ENCODE assay signal across 25 cellular contexts in the genomic region with DNA sequence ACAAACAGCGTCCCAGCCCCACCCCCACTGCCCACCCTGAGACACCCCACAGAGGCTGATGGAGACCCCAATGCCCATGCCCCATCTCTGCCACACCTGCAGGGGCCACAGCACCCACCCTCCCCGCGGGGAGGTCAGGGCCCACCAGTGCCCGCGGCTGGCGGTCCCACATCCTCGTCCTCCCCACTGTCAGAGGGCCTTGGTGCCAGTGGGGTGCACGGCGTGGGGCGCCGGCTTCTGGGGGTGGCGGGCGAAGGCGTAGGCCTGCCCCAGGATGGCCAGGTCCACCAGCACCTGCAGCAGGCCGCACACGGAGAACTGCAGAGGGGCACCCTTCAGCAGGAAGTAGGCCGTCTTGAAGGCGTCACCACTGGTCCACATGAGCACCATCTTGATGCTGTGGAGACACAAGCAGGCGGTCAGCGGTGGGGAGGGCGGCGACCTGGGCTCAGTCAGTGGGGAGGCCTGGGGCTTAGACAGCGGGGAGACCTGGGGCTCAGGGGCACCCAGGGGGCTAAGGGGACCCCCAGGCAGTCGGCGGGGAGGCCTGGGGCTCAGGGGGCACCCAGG. TPM values are rescaled to one million over a fixed set of nuclear protein-coding genes. Genes with fewer than 3 reads are reported as not detected.
DNase-seq lines count a peak whose midpoint lies in the region; ATAC-seq and TF ChIP-seq lines count a peak whose summit lies in the region.
"Had no signal": no experiment of that assay in that cellular context is flagged by ENCODE, and none has a peak within 500 bp of the region (broad histone marks: within the 10 kb centered on the region; RNA-seq: fewer than 3 reads in every experiment).

No MANE protein-coding gene starts in this region.

- peak; percentile 9 for DNase-seq in activated CD4-positive, alpha-beta memory T cell treated with anti-CD3 and anti-CD28 coated beads, Interleukin-2, amount 10 ng/mL, durations not matched to agents 7 days and 5 days
- no peak for DNase-seq in activated CD4-positive, alpha-beta memory T cell treated with anti-CD3 and anti-CD28 coated beads for 36 hours
- DNase-seq in WERI-Rb-1 (peak; percentile 8), tibial artery (peak; percentile 19 to 62), midbrain (lab: John Stamatoyannopoulos, UW) (no peak)
- DNase-seq in naive thymus-derived CD4-positive, alpha-beta T cell = peak in 1 of 9 donors; percentile 11
- DNase-seq: 8988T; activated CD4-positive, alpha-beta T cell treated with anti-CD3 and anti-CD28 coated beads, Interleukin-2, amount 10 ng/mL, durations not matched to agents 24 days and 14 days; activated naive CD4-positive, alpha-beta T cell treated with anti-CD3 and anti-CD28 coated beads, Interleukin-2, amount 10 ng/mL, durations not matched to agents 7 days and 5 days; amniotic stem cell; Calu3; effector CD4-positive, alpha-beta T cell; HCEC 1CT; KG1; MG63; NCI-H1436; NCI-H748 treated with DMSO at 0.1 percent for 48 hours; RPMI8226 had no signal

- peak; percentile 5 for ATAC-seq in naive thymus-derived CD4-positive, alpha-beta T cell
- ATAC-seq in activated CD4-positive, CD25-positive, alpha-beta regulatory T cell treated with anti-CD3 and anti-CD28 coated beads, Interleukin-2, amount 50 U/mL, for 24 hours = no peak
- no peak for ATAC-seq in HG03159 (IDR thresholded peaks at IDR 0.05; ENCODE audit: unreplicated experiment)
- ATAC-seq: psoas muscle had no signal

- H3K36me3 Mint-ChIP-seq in activated CD4-positive, alpha-beta memory T cell treated with anti-CD3 and anti-CD28 coated beads, Interleukin-2, amount 10 ng/mL, durations not matched to agents 7 days and 5 days (ENCODE audit: low read depth) = peaks cover 30% of the 10 kb centered on the region
- H3K36me3 Mint-ChIP-seq in activated CD4-positive, alpha-beta memory T cell treated with anti-CD3 and anti-CD28 coated beads for 36 hours = peaks cover 25% of the 10 kb centered on the region
- H3K36me3 Mint-ChIP-seq in naive thymus-derived CD4-positive, alpha-beta T cell = peaks cover 15 to 38% (median 21%) of the 10 kb centered on the region in 5 donors

- H3K27ac Mint-ChIP-seq in activated CD4-positive, alpha-beta memory T cell treated with anti-CD3 and anti-CD28 coated beads, Interleukin-2, amount 10 ng/mL, durations not matched to agents 7 days and 5 days = no peak overlapping the region
- no peak overlapping the region for H3K27ac Mint-ChIP-seq in activated CD4-positive, alpha-beta memory T cell treated with anti-CD3 and anti-CD28 coated beads for 36 hours
- H3K27ac Mint-ChIP-seq in naive thymus-derived CD4-positive, alpha-beta T cell = no peak overlapping the region
- H3K27ac Mint-ChIP-seq: activated CD4-positive, alpha-beta T cell treated with anti-CD3 and anti-CD28 coated beads, Interleukin-2, amount 10 ng/mL, durations not matched to agents 24 days and 14 days; activated naive CD4-positive, alpha-beta T cell treated with anti-CD3 and anti-CD28 coated beads, Interleukin-2, amount 10 ng/mL, durations not matched to agents 7 days and 5 days; activated T-helper 1 cell treated with anti-CD3 and anti-CD28 coated beads, Interleukin-12 subunit alpha, Interleukin-12 subunit beta, Interleukin-2, Interleukin-4 antibody, amounts not matched to agents 30 ng/mL and 10 ng/mL and 1 ng/mL, durations not matched to agents 14 hours and 24 hours and 36 hours; neural progenitor cell; T-helper 1 cell treated with Interleukin-12 subunit alpha and Interleukin-12 subunit beta and Interleukin-4 antibody, amounts not matched to agents 30 μg/mL and 1 μg/mL, for 36 hours had no signal

- H3K4me3 Mint-ChIP-seq in activated CD4-positive, alpha-beta memory T cell treated with anti-CD3 and anti-CD28 coated beads, Interleukin-2, amount 10 ng/mL, durations not matched to agents 7 days and 5 days = no peak overlapping the region
- no peak overlapping the region for H3K4me3 Mint-ChIP-seq in activated CD4-positive, alpha-beta memory T cell treated with anti-CD3 and anti-CD28 coated beads for 36 hours
- H3K4me3 Mint-ChIP-seq in naive thymus-derived CD4-positive, alpha-beta T cell = no peak overlapping the region
- H3K4me3 Mint-ChIP-seq: activated CD4-positive, alpha-beta T cell treated with anti-CD3 and anti-CD28 coated beads, Interleukin-2, amount 10 ng/mL, durations not matched to agents 24 days and 14 days; activated naive CD4-positive, alpha-beta T cell treated with anti-CD3 and anti-CD28 coated beads, Interleukin-2, amount 10 ng/mL, durations not matched to agents 7 days and 5 days; activated T-helper 1 cell treated with anti-CD3 and anti-CD28 coated beads, Interleukin-12 subunit alpha, Interleukin-12 subunit beta, Interleukin-2, Interleukin-4 antibody, amounts not matched to agents 30 ng/mL and 10 ng/mL and 1 ng/mL, durations not matched to agents 14 hours and 24 hours and 36 hours; neural progenitor cell; T-helper 1 cell treated with Interleukin-12 subunit alpha and Interleukin-12 subunit beta and Interleukin-4 antibody, amounts not matched to agents 30 μg/mL and 1 μg/mL, for 36 hours had no signal

- peaks cover 75% of the 10 kb centered on the region for H3K36me3 ChIP-seq in WERI-Rb-1
- H3K36me3 ChIP-seq in naive thymus-derived CD4-positive, alpha-beta T cell (ENCODE audit: control insufficient read depth in 2 of 3, insufficient read depth in 3 of 3, low read length in 3 of 3) = peaks cover 0 to 20% (median 0%) of the 10 kb centered on the region in 3 experiments
- H3K36me3 ChIP-seq in tibial artery = peaks cover 26 to 38% (median 28%) of the 10 kb centered on the region in 3 donors
- H3K36me3 ChIP-seq: neural progenitor cell had no signal

- H3K27me3 ChIP-seq in WERI-Rb-1 (ENCODE audit: insufficient read depth, low read depth, severe bottlenecking) (no peaks in the 10 kb centered on the region), tibial artery (no peaks in the 10 kb centered on the region)
- no peaks in the 10 kb centered on the region for H3K27me3 ChIP-seq in naive thymus-derived CD4-positive, alpha-beta T cell (ENCODE audit: control insufficient read depth in 2 of 2, insufficient read depth in 2 of 2, low read length in 2 of 2)
- H3K27me3 ChIP-seq: MG63, neural progenitor cell had no signal

- POLR2A ChIA-PET in activated CD4-positive, alpha-beta memory T cell treated with anti-CD3 and anti-CD28 coated beads, Interleukin-2, amount 10 ng/mL, durations not matched to agents 7 days and 5 days (lab: Charles Lee) = no interaction called here
- POLR2A ChIA-PET in activated CD4-positive, alpha-beta memory T cell treated with anti-CD3 and anti-CD28 coated beads for 36 hours (lab: Charles Lee) = no interaction called here
- POLR2A ChIA-PET in naive thymus-derived CD4-positive, alpha-beta T cell (lab: Charles Lee) = interaction anchor here (1.5 kb wide), 1 partner anchor 10 kb away, joined by 3 read pairs; no protein-coding TSS in a partner anchor

- intact Hi-C loops in activated CD4-positive, alpha-beta memory T cell treated with anti-CD3 and anti-CD28 coated beads for 36 hours (cut with micrococcal nuclease) = no loop called here
- intact Hi-C loops in naive thymus-derived CD4-positive, alpha-beta T cell (cut with micrococcal nuclease) = no loop called here
- intact Hi-C loops in tibial artery (cut with DNase I; ENCODE audit: low total_unique reads) = no loop called here

- no peak overlapping the region for H3K4me3 ChIP-seq in WERI-Rb-1 (ENCODE audit: low read depth, low read length)
- H3K4me3 ChIP-seq in naive thymus-derived CD4-positive, alpha-beta T cell (ENCODE audit: low read length) = no peak overlapping the region
- no peak overlapping the region for H3K4me3 ChIP-seq in tibial artery
- H3K4me3 ChIP-seq: MG63, neural progenitor cell, psoas muscle had no signal

- H3K4me1 ChIP-seq in naive thymus-derived CD4-positive, alpha-beta T cell (ENCODE audit: control insufficient read depth in 2 of 2, insufficient read depth in 2 of 2, low read length in 2 of 2) = no peaks in the 10 kb centered on the region
- H3K4me1 ChIP-seq in tibial artery = no peaks in the 10 kb centered on the region
- H3K4me1 ChIP-seq: neural progenitor cell, psoas muscle had no signal

- TF ChIP-seq CTCF in WERI-Rb-1 (IDR thresholded peaks at IDR 0.05; ENCODE audit: low read depth, low read length) (no peak), tibial artery (IDR thresholded peaks at IDR 0.05) (no peak)

- H3K9me3 ChIP-seq in WERI-Rb-1 (ENCODE audit: severe bottlenecking) (peaks cover 41% of the 10 kb centered on the region), tibial artery (peaks cover 2 to 42% (median 23%) of the 10 kb centered on the region in 3 donors)
- H3K9me3 ChIP-seq in naive thymus-derived CD4-positive, alpha-beta T cell (ENCODE audit: control insufficient read depth in 2 of 3, low read length in 3 of 3) = no peaks in the 10 kb centered on the region
- H3K9me3 ChIP-seq: psoas muscle, SK-N-SH had no signal

- no peaks in the 10 kb centered on the region for H3K27me3 Mint-ChIP-seq in activated CD4-positive, alpha-beta memory T cell treated with anti-CD3 and anti-CD28 coated beads, Interleukin-2, amount 10 ng/mL, durations not matched to agents 7 days and 5 days
- H3K27me3 Mint-ChIP-seq in activated CD4-positive, alpha-beta memory T cell treated with anti-CD3 and anti-CD28 coated beads for 36 hours = no peaks in the 10 kb centered on the region
- H3K27me3 Mint-ChIP-seq in naive thymus-derived CD4-positive, alpha-beta T cell = no peaks in the 10 kb centered on the region
- H3K27me3 Mint-ChIP-seq: activated CD4-positive, alpha-beta T cell treated with anti-CD3 and anti-CD28 coated beads, Interleukin-2, amount 10 ng/mL, durations not matched to agents 24 days and 14 days had no signal

- peaks cover 6% of the 10 kb centered on the region for H3K9me3 Mint-ChIP-seq in activated CD4-positive, alpha-beta memory T cell treated with anti-CD3 and anti-CD28 coated beads, Interleukin-2, amount 10 ng/mL, durations not matched to agents 7 days and 5 days
- peaks cover 2% of the 10 kb centered on the region for H3K9me3 Mint-ChIP-seq in activated CD4-positive, alpha-beta memory T cell treated with anti-CD3 and anti-CD28 coated beads for 36 hours
- H3K9me3 Mint-ChIP-seq in naive thymus-derived CD4-positive, alpha-beta T cell = peaks cover 0 to 10% (median 1%) of the 10 kb centered on the region in 11 donors
- H3K9me3 Mint-ChIP-seq: T-helper 1 cell treated with Interleukin-12 subunit alpha and Interleukin-12 subunit beta and Interleukin-4 antibody, amounts not matched to agents 30 μg/mL and 1 μg/mL, for 36 hours had no signal

- no peak overlapping the region for H3K27ac ChIP-seq in WERI-Rb-1
- no peak overlapping the region for H3K27ac ChIP-seq in naive thymus-derived CD4-positive, alpha-beta T cell (ENCODE audit: low read depth, low read length)
- H3K27ac ChIP-seq in tibial artery = no peak overlapping the region
- H3K27ac ChIP-seq: neural progenitor cell, psoas muscle had no signal

- peaks cover 10% of the 10 kb centered on the region for H3K4me1 Mint-ChIP-seq in activated CD4-positive, alpha-beta memory T cell treated with anti-CD3 and anti-CD28 coated beads, Interleukin-2, amount 10 ng/mL, durations not matched to agents 7 days and 5 days
- peaks cover 10% of the 10 kb centered on the region for H3K4me1 Mint-ChIP-seq in activated CD4-positive, alpha-beta memory T cell treated with anti-CD3 and anti-CD28 coated beads for 36 hours (ENCODE audit: low read depth)
- peaks cover 0 to 9% (median 3%) of the 10 kb centered on the region in 7 donors for H3K4me1 Mint-ChIP-seq in naive thymus-derived CD4-positive, alpha-beta T cell
- H3K4me1 Mint-ChIP-seq: neural progenitor cell had no signal

- CTCF ChIA-PET in activated CD4-positive, alpha-beta memory T cell treated with anti-CD3 and anti-CD28 coated beads, Interleukin-2, amount 10 ng/mL, durations not matched to agents 7 days and 5 days (lab: Charles Lee) = no interaction called here
- CTCF ChIA-PET in activated CD4-positive, alpha-beta memory T cell treated with anti-CD3 and anti-CD28 coated beads for 36 hours (lab: Charles Lee) = no interaction called here
- CTCF ChIA-PET in naive thymus-derived CD4-positive, alpha-beta T cell (lab: Charles Lee) = no interaction called here

RNA-seq across cellular contexts. Expression of a gene that starts 47.6 kb away (rescaled TPM):
- 10 to 100 TPM; 28.6 to 32.0 TPM for total RNA-seq in activated CD4-positive, alpha-beta memory T cell treated with anti-CD3 and anti-CD28 coated beads, Interleukin-2, amount 10 ng/mL, durations not matched to agents 7 days and 5 days
- 10 to 100 TPM; 27.2 to 29.5 TPM for total RNA-seq in activated CD4-positive, alpha-beta memory T cell treated with anti-CD3 and anti-CD28 coated beads for 36 hours
- 100 to 1,000 TPM in 1 of 5 experiments, 10 to 100 TPM in 4; 30.7 to 106 (median 40.4) TPM for total RNA-seq in naive thymus-derived CD4-positive, alpha-beta T cell
- polyA plus RNA-seq in naive thymus-derived CD4-positive, alpha-beta T cell = 10 to 100 TPM; 14.9 to 20.2 TPM

Comparison
In these comparisons a context has a peak if more than half of its experiments do, and no peak if none do; other contexts are left out.
1. DNase-seq: peak in activated CD4-positive, alpha-beta memory T cell treated with anti-CD3 and anti-CD28 coated beads, Interleukin-2, amount 10 ng/mL, durations not matched to agents 7 days and 5 days (single experiment), WERI-Rb-1 (single experiment) and tibial artery (2 of 2); none in activated CD4-positive, alpha-beta memory T cell treated with anti-CD3 and anti-CD28 coated beads for 36 hours (single experiment) and midbrain (single experiment).